In the genomic region with DNA sequence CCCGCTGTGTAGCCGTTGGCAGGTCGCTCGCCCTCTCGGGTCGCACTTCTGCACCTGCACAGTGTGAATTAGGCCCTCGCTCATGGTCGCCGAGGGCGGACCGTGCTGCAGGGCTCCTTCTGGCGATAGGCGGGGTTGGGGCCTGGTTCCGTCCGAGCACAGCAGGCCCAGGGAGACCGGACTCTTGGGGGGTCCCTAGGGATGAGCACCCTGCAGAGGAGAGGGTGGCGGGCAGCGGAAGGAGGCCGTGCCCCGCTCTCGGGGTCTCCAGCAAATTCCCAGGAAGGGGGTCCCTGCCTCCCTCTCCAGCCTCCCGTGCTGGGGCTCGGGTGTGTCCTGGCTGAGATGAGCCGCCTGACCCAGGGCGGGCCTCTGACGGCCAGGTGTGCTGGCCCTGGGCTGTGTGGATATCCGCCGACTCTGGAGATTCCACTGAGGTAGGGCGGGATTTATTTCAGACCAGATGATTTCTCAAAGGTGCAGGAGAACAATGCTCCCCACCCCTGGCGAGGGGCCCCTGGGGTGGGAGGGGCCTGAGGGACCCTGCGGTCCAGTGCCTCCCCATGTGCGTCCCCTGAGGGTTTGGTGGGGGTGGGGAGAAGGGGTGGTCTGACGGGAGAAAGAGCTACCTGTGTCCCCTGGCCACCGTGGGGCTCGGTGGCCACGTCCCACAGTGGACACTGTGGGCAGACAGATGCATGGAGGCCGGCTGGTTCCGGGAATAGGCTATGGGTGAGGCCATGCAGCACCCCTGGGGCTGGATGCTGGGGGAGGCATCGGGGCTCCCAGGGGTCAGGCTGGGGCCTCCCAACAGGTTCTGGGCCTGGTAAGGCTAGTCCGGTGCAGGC, we compare ENCODE assay signal across 8 cellular contexts. TPM values are rescaled to one million over a fixed set of nuclear protein-coding genes. Genes with fewer than 3 reads are reported as not detected.
DNase-seq lines count a peak whose midpoint lies in the region; ATAC-seq and TF ChIP-seq lines count a peak whose summit lies in the region.

No MANE protein-coding gene starts in this region.

- H3K9me3 Mint-ChIP-seq in activated naive CD8-positive, alpha-beta T cell treated with anti-CD3 and anti-CD28 coated beads, Interleukin-2, amount 50 U/mL, for 24 hours, result no peaks in the 10 kb centered on the region
- H3K9me3 Mint-ChIP-seq in glutamatergic neuron (ENCODE audit: unreplicated experiment), result peaks cover 5% of the 10 kb centered on the region

- H3K4me3 ChIP-seq in thymus (ENCODE audit: low read length), result peak overlapping the region; percentile 66

- H3K9me3 ChIP-seq in thymus (ENCODE audit: control insufficient read depth), result no peaks in the 10 kb centered on the region

- WGBS in thymus, result 79% methylated on average over 40 of the region's 40 CpGs

- peaks cover 5% of the 10 kb centered on the region for H3K36me3 Mint-ChIP-seq in activated naive CD8-positive, alpha-beta T cell treated with anti-CD3 and anti-CD28 coated beads, Interleukin-2, amount 50 U/mL, for 24 hours (ENCODE audit: low read depth)
- H3K36me3 Mint-ChIP-seq in glutamatergic neuron (ENCODE audit: unreplicated experiment), result no peaks in the 10 kb centered on the region

- peaks cover 13% of the 10 kb centered on the region for H3K4me1 ChIP-seq in thymus (ENCODE audit: control insufficient read depth, insufficient read depth, low read length)

- intact Hi-C loops in Right ventricle myocardium inferior (cut with DNase I) (no loop called here), cardiac septum (cut with DNase I) (no loop called here)

- no peaks in the 10 kb centered on the region for H3K36me3 ChIP-seq in thymus (ENCODE audit: control insufficient read depth, insufficient read depth)

- TF ChIP-seq CTCF in glutamatergic neuron (IDR thresholded peaks at IDR 0.05; ENCODE audit: partially characterized antibody, unreplicated experiment), result no peak

- ATAC-seq in Right ventricle myocardium inferior, result peak; percentile 2
- peak; percentile 29 for ATAC-seq in activated naive CD8-positive, alpha-beta T cell treated with anti-CD3 and anti-CD28 coated beads, Interleukin-2, amount 50 U/mL, for 24 hours

- H3K27ac Mint-ChIP-seq in activated naive CD8-positive, alpha-beta T cell treated with anti-CD3 and anti-CD28 coated beads, Interleukin-2, amount 50 U/mL, for 24 hours, result no peak overlapping the region
- H3K27ac Mint-ChIP-seq in glutamatergic neuron (ENCODE audit: unreplicated experiment), result no peak overlapping the region

- peak overlapping the region; percentile 40 for H3K4me3 Mint-ChIP-seq in activated naive CD8-positive, alpha-beta T cell treated with anti-CD3 and anti-CD28 coated beads, Interleukin-2, amount 50 U/mL, for 24 hours
- no peak overlapping the region for H3K4me3 Mint-ChIP-seq in glutamatergic neuron (ENCODE audit: unreplicated experiment)

- H3K4me1 Mint-ChIP-seq in activated naive CD8-positive, alpha-beta T cell treated with anti-CD3 and anti-CD28 coated beads, Interleukin-2, amount 50 U/mL, for 24 hours, result peaks cover 11% of the 10 kb centered on the region
- H3K4me1 Mint-ChIP-seq in glutamatergic neuron (ENCODE audit: low read depth, unreplicated experiment), result peaks cover 3% of the 10 kb centered on the region

- H3K27me3 Mint-ChIP-seq in activated naive CD8-positive, alpha-beta T cell treated with anti-CD3 and anti-CD28 coated beads, Interleukin-2, amount 50 U/mL, for 24 hours, result peaks cover 3% of the 10 kb centered on the region
- peaks cover 7% of the 10 kb centered on the region for H3K27me3 Mint-ChIP-seq in glutamatergic neuron (ENCODE audit: unreplicated experiment)

- peak overlapping the region; percentile 66 for H3K27ac ChIP-seq in thymus (ENCODE audit: low read depth)

- H3K27me3 ChIP-seq in thymus (ENCODE audit: control insufficient read depth, insufficient read depth), result peaks cover 9% of the 10 kb centered on the region

- peak; percentile 59 for DNase-seq in Right ventricle myocardium inferior (ENCODE audit: missing footprints)
- no peak for DNase-seq in cardiac septum (ENCODE audit: low spot score)
- DNase-seq in activated naive CD8-positive, alpha-beta T cell treated with anti-CD3 and anti-CD28 coated beads, Interleukin-2, amount 50 U/mL, for 24 hours, result no peak
- peak; percentile 5 for DNase-seq in kidney tubule cell (ENCODE audit: low spot score)
- DNase-seq in glutamatergic neuron, result no peak
- DNase-seq in mesenteric fat pad (ENCODE audit: low spot score), result no peak
- DNase-seq in NCI-H1092 treated with DMSO at 0.1 percent for 48 hours (lab: John Stamatoyannopoulos, UW), result no peak

RNA-seq across cellular contexts. Expression of gene FAM53A, which starts 0.9 kb away (rescaled TPM):
- total RNA-seq in Right ventricle myocardium inferior (0.49 TPM), cardiac septum (1.00 TPM), glutamatergic neuron (ENCODE audit: unreplicated experiment) (1.1 TPM), mesenteric fat pad (2.9 TPM)
- polyA plus RNA-seq in thymus, result 2.0 TPM

RNA-seq across cellular contexts. Expression of gene SLBP, which starts 27.1 kb away (rescaled TPM):
- total RNA-seq in Right ventricle myocardium inferior, result 13.7 TPM
- 12.1 TPM for total RNA-seq in cardiac septum
- 53.1 TPM for polyA plus RNA-seq in thymus
- total RNA-seq in glutamatergic neuron (ENCODE audit: unreplicated experiment), result 25.0 TPM
- total RNA-seq in mesenteric fat pad, result 31.2 TPM

RNA-seq across cellular contexts. Expression of gene TMEM129, which starts 36.1 kb away (rescaled TPM):
- total RNA-seq in Right ventricle myocardium inferior (26.3 TPM), cardiac septum (38.1 TPM), glutamatergic neuron (ENCODE audit: unreplicated experiment) (23.8 TPM), mesenteric fat pad (33.6 TPM)
- polyA plus RNA-seq in thymus, result 23.2 TPM

RNA-seq across cellular contexts. Expression of gene TACC3, which starts 36.3 kb away (rescaled TPM):
- 7.0 TPM for total RNA-seq in Right ventricle myocardium inferior
- 4.1 TPM for total RNA-seq in cardiac septum
- 46.7 TPM for polyA plus RNA-seq in thymus
- 23.0 TPM for total RNA-seq in glutamatergic neuron (ENCODE audit: unreplicated experiment)
- total RNA-seq in mesenteric fat pad, result 10.2 TPM

Comparison
In these comparisons a context has a peak if more than half of its experiments do, and no peak if none do; other contexts are left out.
1. DNase-seq: peak in Right ventricle myocardium inferior (single experiment) and kidney tubule cell (single experiment); none in cardiac septum (single experiment), activated naive CD8-positive, alpha-beta T cell treated with anti-CD3 and anti-CD28 coated beads, Interleukin-2, amount 50 U/mL, for 24 hours (single experiment), glutamatergic neuron (single experiment), mesenteric fat pad (single experiment) and NCI-H1092 treated with DMSO at 0.1 percent for 48 hours (single experiment).